Comparison of ENCODE assay signal across 11 cellular contexts in the genomic region with DNA sequence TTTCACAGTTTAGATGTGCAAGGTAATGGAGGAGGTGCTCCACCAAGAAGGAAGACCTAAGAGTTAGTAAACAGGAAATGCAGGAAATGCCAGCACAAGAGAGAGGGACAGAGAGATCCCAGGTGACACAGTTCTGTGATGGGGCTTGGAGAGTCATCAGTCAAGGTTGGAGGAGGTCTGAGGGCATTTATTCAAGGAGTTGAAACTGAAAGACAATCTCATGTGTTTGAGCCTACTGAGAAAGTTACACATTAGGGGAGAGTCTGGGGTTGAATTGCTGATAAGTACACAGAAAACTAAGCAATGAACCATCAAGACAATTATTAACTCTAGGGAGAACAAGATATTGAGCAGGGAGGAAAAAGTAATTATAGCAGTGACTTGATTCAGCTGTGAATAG.
DNase-seq lines count a peak whose midpoint lies in the region; ATAC-seq, FAIRE-seq and TF ChIP-seq lines count a peak whose summit lies in the region.
"Had no signal": no experiment of that assay in that cellular context is flagged by ENCODE, and none has a peak within 500 bp of the region (broad histone marks: within the 10 kb centered on the region; RNA-seq: fewer than 3 reads in every experiment).

No MANE protein-coding gene starts in this region.

- TF ChIP-seq EP300 in HepG2 (IDR thresholded peaks at IDR 0.05; ENCODE audit: low read depth in 2 of 2, low read length in 2 of 2): no peak
- TF ChIP-seq EP300 in HepG2 (CRISPR knock-in tag; IDR thresholded peaks at IDR 0.05; ENCODE audit: borderline replicate concordance): no peak

- no peak for TF ChIP-seq CTCF in right lobe of liver (IDR thresholded peaks at IDR 0.05)
- no peak for TF ChIP-seq CTCF in HepG2 (CRISPR knock-in tag; IDR thresholded peaks at IDR 0.05)
- no peak for TF ChIP-seq CTCF in brain microvascular endothelial cell (IDR thresholded peaks at IDR 0.05; ENCODE audit: low read depth, low read length, missing control alignments)
- no peak for TF ChIP-seq CTCF in omental fat pad (IDR thresholded peaks at IDR 0.05)

- TF ChIP-seq POLR2A in right lobe of liver (IDR thresholded peaks at IDR 0.05) (no peak), HepG2 (IDR thresholded peaks at IDR 0.05; ENCODE audit: insufficient read depth in 1 of 2, low read depth in 2 of 2, low read length in 2 of 2) (no peak)

- peaks cover 0 to 10% (median 0%) of the 10 kb centered on the region in 4 donors for H3K36me3 ChIP-seq in right lobe of liver
- peaks cover 17 to 31% of the 10 kb centered on the region in 2 experiments; a peak in 4 of 5 replicates for H3K36me3 ChIP-seq in HepG2 (replicated peaks in 1 of 2; ENCODE audit: control insufficient read depth in 1 of 2, insufficient read depth in 2 of 2, low read length in 2 of 2)
- H3K36me3 ChIP-seq in brain microvascular endothelial cell (replicated peaks): peaks cover 9% of the 10 kb centered on the region

- intact Hi-C loops in right lobe of liver (cut with DNase I): no loop called here
- intact Hi-C loops in HepG2 (cut with micrococcal nuclease; ENCODE audit: unreplicated experiment): no loop called here

- no peak overlapping the region for H3K9ac ChIP-seq in HepG2 (ENCODE audit: insufficient read depth, low read depth, low read length)
- H3K9ac ChIP-seq: BLaER1 had no signal

- no peaks in the 10 kb centered on the region for H3K27me3 ChIP-seq in right lobe of liver
- no peaks in the 10 kb centered on the region for H3K27me3 ChIP-seq in HepG2 (ENCODE audit: control insufficient read depth in 1 of 2, insufficient read depth in 2 of 2, low read length in 2 of 2)
- no peaks in the 10 kb centered on the region for H3K27me3 ChIP-seq in brain microvascular endothelial cell (replicated peaks)
- H3K27me3 ChIP-seq: BLaER1 had no signal

- H3K4me2 ChIP-seq in HepG2 (ENCODE audit: low read depth, low read length): no peak overlapping the region
- H3K4me2 ChIP-seq: BLaER1 had no signal

- no peaks in the 10 kb centered on the region for H4K20me1 ChIP-seq in HepG2 (ENCODE audit: insufficient read depth, low read length)
- H4K20me1 ChIP-seq: BLaER1 had no signal

- BruUV-seq in HepG2 (replicated peaks; lab: Mats Ljungman, UMichigan): no TSS peak

- no peak overlapping the region for H2AFZ ChIP-seq in HepG2 (ENCODE audit: low read length)

- in situ Hi-C loops in HepG2 (cut with HindIII; ENCODE audit: extremely low pct_ligation_motif_present, low pct_unique_long_range_greater_than_20kb) (no loop called here), brain microvascular endothelial cell (cut with HindIII; ENCODE audit: low pct_ligation_motif_present, low sequenced_read_pairs) (no loop called here)

- FAIRE-seq in HepG2 (lab: Jason Lieb, UNC): no peak
- peak; percentile 18 for FAIRE-seq in RCC 7860 (lab: Jason Lieb, UNC)
- no peak for FAIRE-seq in frontal cortex (lab: Jason Lieb, UNC)

- H3K27ac ChIP-seq in right lobe of liver (no peak overlapping the region), HepG2 (ENCODE audit: extremely low read length, insufficient read depth, low read length) (no peak overlapping the region), brain microvascular endothelial cell (no peak overlapping the region)
- H3K27ac ChIP-seq: BLaER1, VCaP had no signal

- no peak for TF ChIP-seq RAD21 in HepG2 (CRISPR knock-in tag; IDR thresholded peaks at IDR 0.05)

- no peaks in the 10 kb centered on the region for H3K79me2 ChIP-seq in HepG2 (ENCODE audit: insufficient read depth, low read length)

- ATAC-seq in right lobe of liver (peak; percentile 63 to 76 (median 70)), HepG2 (no peak), HG02678 (IDR thresholded peaks at IDR 0.05; ENCODE audit: unreplicated experiment) (peak; percentile 91), omental fat pad (ENCODE audit: low FRiP score) (no peak)

- CTCF ChIA-PET in HepG2 (lab: Yijun Ruan, JAX; ENCODE audit: low intra/inter-chr PET ratio, low total read pairs): no interaction called here

- H3K4me3 ChIP-seq in right lobe of liver (no peak overlapping the region), HepG2 (replicated peaks in 1 of 3; ENCODE audit: insufficient read depth in 1 of 3, low read depth in 2 of 3, low read length in 3 of 3) (no peak overlapping the region), brain microvascular endothelial cell (ENCODE audit: low read depth, low read length) (no peak overlapping the region)
- H3K4me3 ChIP-seq: BLaER1 had no signal

- H3K9me3 ChIP-seq in right lobe of liver (no peaks in the 10 kb centered on the region), HepG2 (ENCODE audit: low read length) (no peaks in the 10 kb centered on the region)

- peaks cover 0 to 26% (median 4%) of the 10 kb centered on the region in 4 donors for H3K4me1 ChIP-seq in right lobe of liver
- peaks cover 26% of the 10 kb centered on the region for H3K4me1 ChIP-seq in HepG2 (ENCODE audit: insufficient read depth, low read length)

- no peak for DNase-seq in right lobe of liver
- DNase-seq in HepG2 (ENCODE audit: low spot score): no peak
- peak; percentile 16 for DNase-seq in RCC 7860 (ENCODE audit: low spot score)
- no peak for DNase-seq in AG08396 (ENCODE audit: low spot score)
- no peak for DNase-seq in brain microvascular endothelial cell
- DNase-seq in frontal cortex (ENCODE audit: low spot score in 2 of 2): no peak
- DNase-seq in omental fat pad (ENCODE audit: low spot score): no peak
- DNase-seq: NCI-H69 had no signal

- POLR2A ChIA-PET in HepG2 (lab: Yijun Ruan, JAX): no interaction called here

TF ChIP-seq in HepG2, 621 proteins besides CTCF, POLR2A, EP300 and RAD21:
- no peak for TF ChIP-seq ZNF124 (CRISPR knock-in tag; IDR thresholded peaks at IDR 0.05)
- no peak for TF ChIP-seq ZNF737 (CRISPR knock-in tag; IDR thresholded peaks at IDR 0.05; ENCODE audit: borderline replicate concordance)
- TF ChIP-seq ZNF766 (CRISPR knock-in tag; IDR thresholded peaks at IDR 0.05; ENCODE audit: borderline replicate concordance): no peak

Comparison
In these comparisons a context has a peak if more than half of its experiments do, and no peak if none do; other contexts are left out.
1. ATAC-seq: peak in right lobe of liver (4 of 4) and HG02678 (single experiment); none in HepG2 (single experiment) and omental fat pad (single experiment).